ENCODE assay signal across 8 cellular contexts in genomic region chr6:37502703-37503485, GRCh38. TPM values are rescaled to one million over a fixed set of nuclear protein-coding genes. Genes with fewer than 3 reads are reported as not detected.
A peak's percentile ranks its signal among the peaks of the same experiment; 100 is the strongest.
DNase-seq lines count a peak whose midpoint lies in the region; ATAC-seq and TF ChIP-seq lines count a peak whose summit lies in the region.

No MANE protein-coding gene starts in this region.

- H3K9me3 ChIP-seq in DOHH2 (ENCODE audit: control insufficient read depth, insufficient read depth, low read length) (peaks cover 6% of the 10 kb centered on the region; the same call in 1 of the 2 replicates), muscle layer of duodenum (ENCODE audit: control insufficient read depth in 1 of 2, low read length in 2 of 2) (no peaks in the 10 kb centered on the region), SJCRH30 (replicated peaks) (no peaks in the 10 kb centered on the region)

- H3K4me3 Mint-ChIP-seq in activated CD8-positive, alpha-beta T cell treated with anti-CD3 and anti-CD28 coated beads for 36 hours: peak overlapping the region; percentile 50

- peak overlapping the region; percentile 45 for H3K4me3 ChIP-seq in DOHH2 (ENCODE audit: low read length)
- no peak overlapping the region for H3K4me3 ChIP-seq in muscle layer of duodenum (ENCODE audit: low read depth in 1 of 2, low read length in 2 of 2)
- no peak overlapping the region for H3K4me3 ChIP-seq in SJCRH30

- H3K36me3 ChIP-seq in DOHH2 (ENCODE audit: control insufficient read depth, low read length) (no peaks in the 10 kb centered on the region), muscle layer of duodenum (ENCODE audit: control insufficient read depth in 1 of 2, insufficient read depth in 2 of 2, low read length in 2 of 2) (no peaks in the 10 kb centered on the region), SJCRH30 (no peaks in the 10 kb centered on the region)

- H3F3A ChIP-seq in DOHH2 (ENCODE audit: control insufficient read depth, insufficient read depth): peaks cover 4% of the 10 kb centered on the region; the same call in 1 of the 2 replicates

- H3K27ac ChIP-seq in DOHH2 (ENCODE audit: low read depth, low read length) (peak overlapping the region; percentile 4; the same call in 1 of the 2 replicates), muscle layer of duodenum (ENCODE audit: low read length) (peak overlapping the region; percentile 58), SJCRH30 (no peak overlapping the region)

- H3K4me1 Mint-ChIP-seq in activated CD8-positive, alpha-beta T cell treated with anti-CD3 and anti-CD28 coated beads for 36 hours (ENCODE audit: low read depth): peaks cover 83% of the 10 kb centered on the region

- no peaks in the 10 kb centered on the region for H3K27me3 Mint-ChIP-seq in activated CD8-positive, alpha-beta T cell treated with anti-CD3 and anti-CD28 coated beads for 36 hours

- peak overlapping the region; percentile 56 for H3K4me2 ChIP-seq in DOHH2 (ENCODE audit: low read length)

- peak overlapping the region; percentile 96 for H3K27ac Mint-ChIP-seq in activated CD8-positive, alpha-beta T cell treated with anti-CD3 and anti-CD28 coated beads for 36 hours

- H3K9me3 Mint-ChIP-seq in activated CD8-positive, alpha-beta T cell treated with anti-CD3 and anti-CD28 coated beads for 36 hours: peaks cover 4% of the 10 kb centered on the region

- intact Hi-C loops in activated CD8-positive, alpha-beta T cell treated with anti-CD3 and anti-CD28 coated beads for 36 hours (cut with micrococcal nuclease): no loop called here

- POLR2A ChIA-PET in activated CD8-positive, alpha-beta T cell treated with anti-CD3 and anti-CD28 coated beads for 36 hours (lab: Charles Lee): interaction anchor here (1.6 to 9.6 kb wide), 5 partner anchors 8 to 14 kb away, joined by 9 to 109 read pairs (median 10); no protein-coding TSS in a partner anchor

- H3K4me1 ChIP-seq in DOHH2 (ENCODE audit: control insufficient read depth, low read length) (peaks cover 54% of the 10 kb centered on the region), muscle layer of duodenum (ENCODE audit: control insufficient read depth in 1 of 2, insufficient read depth in 2 of 2, low read length in 2 of 2) (peaks cover 6 to 8% of the 10 kb centered on the region in 2 donors), SJCRH30 (no peaks in the 10 kb centered on the region)

- DNase-seq in NCI-H2029 treated with DMSO at 0.1 percent for 48 hours (lab: John Stamatoyannopoulos, UW): peak; percentile 48
- peak; percentile 64 for DNase-seq in activated CD8-positive, alpha-beta T cell treated with anti-CD3 and anti-CD28 coated beads for 36 hours
- no peak for DNase-seq in SJCRH30
- no peak for DNase-seq in activated CD8-positive, alpha-beta memory T cell treated with anti-CD3 and anti-CD28 coated beads, Interleukin-2, amount 50 U/mL, for 48 hours
- no peak for DNase-seq in D341Med (ENCODE audit: low spot score)

- no peaks in the 10 kb centered on the region for H3K9me2 ChIP-seq in DOHH2 (replicated peaks; ENCODE audit: control insufficient read depth, low read length)

- peaks cover 16% of the 10 kb centered on the region for H3K79me2 ChIP-seq in DOHH2 (ENCODE audit: control insufficient read depth, low read length)

- peak; percentile 28 for ATAC-seq in activated CD8-positive, alpha-beta T cell treated with anti-CD3 and anti-CD28 coated beads for 36 hours
- no peak for ATAC-seq in GM18907 (IDR thresholded peaks at IDR 0.05; ENCODE audit: unreplicated experiment)

- CTCF ChIA-PET in activated CD8-positive, alpha-beta T cell treated with anti-CD3 and anti-CD28 coated beads for 36 hours (lab: Charles Lee): interaction anchor here (0.9 to 4.8 kb wide), 6 partner anchors 11 to 195 kb away, joined by 3 to 30 read pairs (median 6); partner anchors contain the start of gene MDGA1

- H3K27me3 ChIP-seq in DOHH2 (ENCODE audit: control insufficient read depth, low read length) (no peaks in the 10 kb centered on the region), muscle layer of duodenum (ENCODE audit: low read depth, low read length) (no peaks in the 10 kb centered on the region), SJCRH30 (no peaks in the 10 kb centered on the region; the same call in 1 of the 2 replicates)

- TF ChIP-seq CTCF in DOHH2 (IDR thresholded peaks at IDR 0.05; ENCODE audit: low read depth, low read length, poor library complexity, severe bottlenecking): no peak
- no peak for TF ChIP-seq CTCF in activated CD8-positive, alpha-beta T cell treated with anti-CD3 and anti-CD28 coated beads for 36 hours (IDR thresholded peaks at IDR 0.05)

- H3K36me3 Mint-ChIP-seq in activated CD8-positive, alpha-beta T cell treated with anti-CD3 and anti-CD28 coated beads for 36 hours (ENCODE audit: low read depth): peaks cover 6% of the 10 kb centered on the region

- no peaks in the 10 kb centered on the region for H4K20me1 ChIP-seq in DOHH2 (ENCODE audit: control insufficient read depth, insufficient read depth, low read depth, low read length)

RNA-seq across cellular contexts. Expression of gene CCDC167, which starts 3.2 kb away (rescaled TPM):
- 10 to 100 TPM; 63.7 to 68.1 TPM for total RNA-seq in activated CD8-positive, alpha-beta T cell treated with anti-CD3 and anti-CD28 coated beads for 36 hours
- 29.0 and 34.1 TPM in 2 replicates for total RNA-seq in SJCRH30 (2014; rRNA removed; shearing (Covaris generic))

Comparison
In these comparisons a context has a peak if more than half of its experiments do, and no peak if none do; other contexts are left out.
1. DNase-seq: peak in NCI-H2029 treated with DMSO at 0.1 percent for 48 hours (single experiment) and activated CD8-positive, alpha-beta T cell treated with anti-CD3 and anti-CD28 coated beads for 36 hours (single experiment); none in SJCRH30 (0 of 2), activated CD8-positive, alpha-beta memory T cell treated with anti-CD3 and anti-CD28 coated beads, Interleukin-2, amount 50 U/mL, for 48 hours (single experiment) and D341Med (single experiment).